Comparison of ENCODE assay signal across 7 cellular contexts in the genomic region with DNA sequence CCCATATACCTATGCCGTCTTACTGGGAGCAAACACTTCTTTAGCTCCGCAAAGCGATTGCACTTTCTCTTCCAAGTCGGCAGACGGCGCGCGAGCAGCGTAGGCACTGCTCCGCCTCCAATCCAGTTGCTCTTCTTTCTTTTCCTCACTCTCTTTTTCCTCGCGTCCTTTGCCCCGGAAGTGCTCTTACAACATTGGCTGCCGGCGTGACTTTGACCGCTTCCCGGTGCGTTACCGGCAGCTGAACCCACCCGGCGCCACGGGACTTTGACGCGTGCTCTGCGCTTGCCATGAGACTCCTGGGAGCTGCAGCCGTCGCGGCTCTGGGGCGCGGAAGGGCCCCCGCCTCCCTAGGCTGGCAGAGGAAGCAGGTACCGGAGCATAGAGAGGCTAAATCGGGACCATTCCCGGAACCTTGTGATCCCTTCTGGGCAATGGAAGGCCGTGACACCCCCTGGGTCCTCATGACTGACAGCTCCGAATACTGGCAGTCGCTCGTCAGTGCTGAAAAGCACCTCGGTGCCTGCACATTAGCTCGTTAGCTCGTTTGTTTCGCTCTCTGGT. TPM values are rescaled to one million over a fixed set of nuclear protein-coding genes. Genes with fewer than 3 reads are reported as not detected.
A peak's percentile ranks its signal among the peaks of the same experiment; 100 is the strongest.
DNase-seq lines count a peak whose midpoint lies in the region; ATAC-seq and TF ChIP-seq lines count a peak whose summit lies in the region.

A gene (plus strand): TSS at position 183 of the 564 bp plus-strand sequence. CDS start 108 bp downstream, at position 291.

- H3K4me3 ChIP-seq in astrocyte of the cerebellum (ENCODE audit: low read depth, low read length) (peak within 1 kb of the TSS; percentile 83), hepatocyte (peak within 1 kb of the TSS; percentile 50)

- no peaks in the 10 kb centered on the region for H3K9me2 ChIP-seq in hepatocyte (replicated peaks; ENCODE audit: insufficient read depth)

- 1% methylated on average over 42 of the region's 42 CpGs for WGBS in hepatocyte (ENCODE audit: low lambda C conversion rate, missing lambda C conversion rate)

- H3K4me2 ChIP-seq in hepatocyte = peak within 1 kb of the TSS; percentile 88

- H4K20me1 ChIP-seq in hepatocyte (ENCODE audit: insufficient read depth, poor library complexity, severe bottlenecking) = no peaks in the 10 kb centered on the region

- TF ChIP-seq CTCF in astrocyte of the cerebellum (IDR thresholded peaks at IDR 0.05; ENCODE audit: low read depth, low read length, missing control alignments) (peak; percentile 98), hepatocyte (IDR thresholded peaks at IDR 0.05; ENCODE audit: poor library complexity) (peak; percentile 97)

- no peaks in the 10 kb centered on the region for H3K36me3 ChIP-seq in hepatocyte (replicated peaks; ENCODE audit: insufficient read depth, low read depth)

- H3K27me3 ChIP-seq in hepatocyte = no peaks in the 10 kb centered on the region

- no peaks in the 10 kb centered on the region for H3K9me3 ChIP-seq in hepatocyte (ENCODE audit: low read depth)

- peak within 1 kb of the TSS; percentile 90 for H3K27ac ChIP-seq in hepatocyte

- DNase-seq in NCI-H1930 (lab: John Stamatoyannopoulos, UW) (peak; percentile 89 to 91), T-helper 22 cell (ENCODE audit: low read depth) (peak; percentile 88), astrocyte of the cerebellum (ENCODE audit: low read depth) (peak; percentile 89), hepatocyte (ENCODE audit: low spot score) (peak; percentile 97), retina (peak; percentile 96)

- in situ Hi-C loops in astrocyte of the cerebellum (cut with HindIII; ENCODE audit: low sequenced_read_pairs) = no loop called here

- peaks cover 9% of the 10 kb centered on the region for H3K4me1 ChIP-seq in hepatocyte (ENCODE audit: insufficient read depth)

- peak; percentile 99 for ATAC-seq in GM18499 (IDR thresholded peaks at IDR 0.05; ENCODE audit: insufficient read depth, unreplicated experiment)
- peak; percentile 99 for ATAC-seq in HG02970 (IDR thresholded peaks at IDR 0.05; ENCODE audit: low FRiP score, unreplicated experiment)

- H2AFZ ChIP-seq in hepatocyte = peak within 1 kb of the TSS; percentile 60

- peaks cover 29% of the 10 kb centered on the region for H3K79me2 ChIP-seq in hepatocyte

RNA-seq across cellular contexts. Expression of the gene that starts here (rescaled TPM):
- total RNA-seq in hepatocyte = 60.0 and 64.9 TPM in 2 replicates
- 26.9 and 28.0 TPM in 2 replicates for polyA plus RNA-seq in hepatocyte

Comparison
In these comparisons a context has a peak if more than half of its experiments do, and no peak if none do; other contexts are left out.
1. Peak in every context shown above with its lines: DNase-seq, ATAC-seq, H3K4me3 ChIP-seq and H3K27ac ChIP-seq.